8 cellular contexts compared by ENCODE assay signal in the genomic region with DNA sequence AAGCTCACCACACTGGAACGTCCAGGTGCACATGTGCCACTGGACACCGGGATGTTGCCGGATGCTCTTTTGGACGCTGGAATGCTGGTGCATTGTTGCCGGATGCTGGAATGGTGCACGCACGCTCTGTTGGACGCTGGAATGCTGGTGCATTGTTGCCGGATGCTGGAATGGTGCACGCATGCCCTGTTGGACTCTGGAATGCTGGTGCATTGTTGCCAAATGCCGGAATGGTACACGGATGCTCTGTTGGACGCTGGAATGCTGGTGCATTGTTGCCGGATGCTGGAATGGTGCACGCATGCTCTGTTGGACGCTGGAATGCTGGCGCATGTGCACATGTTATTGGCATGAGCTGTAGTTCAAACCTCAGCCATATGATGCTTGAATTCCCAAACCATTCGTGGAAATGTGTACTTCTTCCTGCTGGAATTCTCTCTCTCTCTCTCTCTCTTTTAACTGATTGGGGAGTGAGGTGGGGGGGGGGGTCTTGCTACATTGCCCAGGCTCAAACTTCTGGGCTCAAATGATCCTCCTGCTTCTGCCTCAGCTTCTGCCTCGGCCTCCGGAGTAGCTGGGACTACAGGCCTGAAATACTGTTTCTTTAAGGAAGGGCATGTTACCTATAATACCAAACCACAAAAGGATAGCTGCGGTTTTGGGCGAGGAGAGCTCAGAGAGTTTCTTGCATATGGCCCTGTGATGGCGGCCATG. TPM values are rescaled to one million over a fixed set of nuclear protein-coding genes. Genes with fewer than 3 reads are reported as not detected.
DNase-seq lines count a peak whose midpoint lies in the region; ATAC-seq and TF ChIP-seq lines count a peak whose summit lies in the region.

No MANE protein-coding gene starts in this region.

- H3K4me2 ChIP-seq in DOHH2 (ENCODE audit: low read length) (peak overlapping the region; percentile 79; the same call in 1 of the 2 replicates), OCI-LY1 (ENCODE audit: low read length) (peak overlapping the region; percentile 76)

- H3K4me1 ChIP-seq in DOHH2 (ENCODE audit: control insufficient read depth, low read length) (peaks cover 13% of the 10 kb centered on the region), OCI-LY1 (ENCODE audit: insufficient read depth, low read length, severe bottlenecking) (peaks cover 17% of the 10 kb centered on the region), gastroesophageal sphincter (peaks cover 0 to 24% (median 14%) of the 10 kb centered on the region in 3 donors)

- no peak overlapping the region for H3K27ac Mint-ChIP-seq in glutamatergic neuron (ENCODE audit: unreplicated experiment)

- H2AFZ ChIP-seq in OCI-LY1 (ENCODE audit: low read length), result no peak overlapping the region

- H3K36me3 ChIP-seq in DOHH2 (ENCODE audit: control insufficient read depth, low read length) (no peaks in the 10 kb centered on the region), OCI-LY1 (ENCODE audit: insufficient read depth, low read length) (no peaks in the 10 kb centered on the region), gastroesophageal sphincter (no peaks in the 10 kb centered on the region)

- TF ChIP-seq CTCF in DOHH2 (IDR thresholded peaks at IDR 0.05; ENCODE audit: low read depth, low read length, poor library complexity, severe bottlenecking) (no peak), OCI-LY1 (IDR thresholded peaks at IDR 0.05; ENCODE audit: low read length) (no peak), glutamatergic neuron (IDR thresholded peaks at IDR 0.05; ENCODE audit: partially characterized antibody, unreplicated experiment) (no peak), gastroesophageal sphincter (IDR thresholded peaks at IDR 0.05) (no peak)

- H3F3A ChIP-seq in DOHH2 (ENCODE audit: control insufficient read depth, insufficient read depth) (no peaks in the 10 kb centered on the region), OCI-LY1 (ENCODE audit: insufficient read depth, low read length) (no peaks in the 10 kb centered on the region)

- H3K27me3 Mint-ChIP-seq in glutamatergic neuron (ENCODE audit: unreplicated experiment), result peaks cover 9% of the 10 kb centered on the region

- TF ChIP-seq POLR2A in gastroesophageal sphincter (IDR thresholded peaks at IDR 0.05), result no peak

- no peaks in the 10 kb centered on the region for H3K9me3 ChIP-seq in DOHH2 (ENCODE audit: control insufficient read depth, insufficient read depth, low read length)
- no peaks in the 10 kb centered on the region for H3K9me3 ChIP-seq in OCI-LY1 (ENCODE audit: low read length)
- H3K9me3 ChIP-seq in gastroesophageal sphincter, result no peaks in the 10 kb centered on the region

- ATAC-seq in gastroesophageal sphincter, result no peak
- no peak for ATAC-seq in GM19455 (IDR thresholded peaks at IDR 0.05; ENCODE audit: unreplicated experiment)

- H3K9me2 ChIP-seq in DOHH2 (replicated peaks; ENCODE audit: control insufficient read depth, low read length), result no peaks in the 10 kb centered on the region
- H3K9me2 ChIP-seq in OCI-LY1 (ENCODE audit: low read depth, low read length), result no peaks in the 10 kb centered on the region

- intact Hi-C loops in posterior vena cava (cut with DNase I), result no loop called here

- H3K4me3 Mint-ChIP-seq in glutamatergic neuron (ENCODE audit: unreplicated experiment), result peak overlapping the region; percentile 75

- H4K20me1 ChIP-seq in DOHH2 (ENCODE audit: control insufficient read depth, insufficient read depth, low read depth, low read length), result no peaks in the 10 kb centered on the region
- no peaks in the 10 kb centered on the region for H4K20me1 ChIP-seq in OCI-LY1 (ENCODE audit: insufficient read depth, low read length)

- H3K79me2 ChIP-seq in DOHH2 (ENCODE audit: control insufficient read depth, low read length), result no peaks in the 10 kb centered on the region
- H3K79me2 ChIP-seq in OCI-LY1 (ENCODE audit: insufficient read depth, low read length), result no peaks in the 10 kb centered on the region

- no peak overlapping the region for H3K27ac ChIP-seq in DOHH2 (ENCODE audit: low read depth, low read length)
- no peak overlapping the region for H3K27ac ChIP-seq in OCI-LY1 (ENCODE audit: low read depth, low read length, poor library complexity, severe bottlenecking)
- peak overlapping the region in 2 of 4 donors; percentile 31 to 70 for H3K27ac ChIP-seq in gastroesophageal sphincter

- peaks cover 6% of the 10 kb centered on the region for H3K9me3 Mint-ChIP-seq in glutamatergic neuron (ENCODE audit: unreplicated experiment)

- no peak overlapping the region; the same call in 1 of the 2 replicates for H3K9ac ChIP-seq in OCI-LY1 (ENCODE audit: low read length)

- peaks cover 23% of the 10 kb centered on the region for H3K27me3 ChIP-seq in DOHH2 (ENCODE audit: control insufficient read depth, low read length)
- H3K27me3 ChIP-seq in OCI-LY1 (ENCODE audit: insufficient read depth, low read length), result no peaks in the 10 kb centered on the region
- peaks cover 76% of the 10 kb centered on the region for H3K27me3 ChIP-seq in gastroesophageal sphincter

- DNase-seq in glutamatergic neuron, result no peak
- DNase-seq in posterior vena cava (ENCODE audit: low spot score), result peak; percentile 51
- no peak for DNase-seq in NCI-H1417 treated with DMSO at 0.1 percent for 48 hours (lab: John Stamatoyannopoulos, UW)
- no peak for DNase-seq in DMS79 treated with DMSO at 0.1 percent for 48 hours (lab: John Stamatoyannopoulos, UW)

- TF ChIP-seq EP300 in gastroesophageal sphincter (IDR thresholded peaks at IDR 0.05), result no peak

- H3K4me3 ChIP-seq in DOHH2 (ENCODE audit: low read length) (peak overlapping the region; percentile 76; the same call in 1 of the 2 replicates), OCI-LY1 (ENCODE audit: low read depth, low read length, poor library complexity, severe bottlenecking) (peak overlapping the region; percentile 74), gastroesophageal sphincter (peak overlapping the region in 1 of 2 donors; percentile 58)

- peaks cover 12% of the 10 kb centered on the region for H3K4me1 Mint-ChIP-seq in glutamatergic neuron (ENCODE audit: low read depth, unreplicated experiment)

- 76 to 88% methylated on average over 9 to 13 of the region's 23 CpGs for WGBS in gastroesophageal sphincter (ENCODE audit: low coverage in 1 of 2), 2 donors

- H3K36me3 Mint-ChIP-seq in glutamatergic neuron (ENCODE audit: unreplicated experiment), result peaks cover 15% of the 10 kb centered on the region

RNA-seq across cellular contexts. Expression of gene MCF2L, which starts 1.2 kb away (rescaled TPM):
- 83.0 TPM for total RNA-seq in glutamatergic neuron (ENCODE audit: unreplicated experiment)
- 10 to 100 TPM; 28.6 to 33.1 TPM for total RNA-seq in posterior vena cava
- total RNA-seq in gastroesophageal sphincter, result 10 to 100 TPM; 18.3 to 52.6 (median 29.9) TPM
